ENCODE assay signal across 11 cellular contexts in the genomic region with DNA sequence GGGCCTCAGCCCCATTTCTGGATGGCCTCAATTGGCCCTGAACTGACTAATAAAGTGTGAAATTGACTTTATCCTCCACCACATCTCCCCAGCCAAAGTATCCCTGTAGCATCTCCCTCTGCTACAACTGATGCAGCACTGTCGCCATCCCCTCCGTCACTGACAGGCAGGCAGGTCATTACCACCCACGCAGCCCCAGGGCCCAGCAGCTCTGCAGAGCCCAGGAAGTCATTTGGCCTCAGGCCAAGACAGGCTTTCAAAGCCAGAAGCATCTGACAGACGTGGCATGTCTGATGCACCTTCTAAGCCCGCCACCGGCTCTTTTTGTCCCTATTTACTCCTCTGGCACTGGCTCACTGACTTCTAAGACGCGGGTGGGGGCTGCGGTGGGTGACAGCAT.
DNase-seq lines count a peak whose midpoint lies in the region; ATAC-seq lines count a peak whose summit lies in the region.
"Had no signal": no experiment of that assay in that cellular context is flagged by ENCODE, and none has a peak within 500 bp of the region (broad histone marks: within the 10 kb centered on the region; RNA-seq: fewer than 3 reads in every experiment).

No MANE protein-coding gene starts in this region.

- in situ Hi-C loops in G401 (cut with HindIII; ENCODE audit: low sequenced_read_pairs): loop anchor here (25.0 kb wide), 1 partner anchor 341 kb away; no protein-coding TSS in a partner anchor

- ATAC-seq in HG03342 (IDR thresholded peaks at IDR 0.05; ENCODE audit: unreplicated experiment): no peak
- ATAC-seq in HG03469 (IDR thresholded peaks at IDR 0.05; ENCODE audit: unreplicated experiment): no peak

- DNase-seq in NCI-H2029 (lab: John Stamatoyannopoulos, UW) (peak; percentile 67), NCI-H2029 treated with DMSO at 0.1 percent for 48 hours (lab: John Stamatoyannopoulos, UW) (no peak), G401 (ENCODE audit: low spot score) (peak; percentile 42), kidney tubule cell (ENCODE audit: low spot score) (peak; percentile 50), amygdala (lab: John Stamatoyannopoulos, UW) (no peak)
- peak; percentile 25 for DNase-seq in activated CD4-positive, alpha-beta T cell treated with anti-CD3 and anti-CD28 coated beads, Interleukin-2, amount 50 U/mL, for 1 hour
- DNase-seq: ACHN, spleen, thyroid gland had no signal

Comparison
In these comparisons a context has a peak if more than half of its experiments do, and no peak if none do; other contexts are left out.
1. DNase-seq: peak in NCI-H2029 (single experiment), G401 (single experiment), activated CD4-positive, alpha-beta T cell treated with anti-CD3 and anti-CD28 coated beads, Interleukin-2, amount 50 U/mL, for 1 hour (single experiment) and kidney tubule cell (single experiment); none in NCI-H2029 treated with DMSO at 0.1 percent for 48 hours (single experiment) and amygdala (0 of 56).